ENCODE assay signal across 32 cellular contexts in genomic region chr6:8570241-8570924, GRCh38.
"Had no signal": no experiment of that assay in that cellular context is flagged by ENCODE, and none has a peak within 500 bp of the region (broad histone marks: within the 10 kb centered on the region; RNA-seq: fewer than 3 reads in every experiment).

No MANE protein-coding gene starts in this region.

- H3K4me1 Mint-ChIP-seq: activated CD4-positive, alpha-beta memory T cell treated with anti-CD3 and anti-CD28 coated beads, Interleukin-2, amount 10 ng/mL, durations not matched to agents 7 days and 5 days; activated CD8-positive, alpha-beta memory T cell treated with anti-CD3 and anti-CD28 coated beads, Interleukin-2, amount 10 ng/mL, durations not matched to agents 7 days and 5 days; activated naive CD8-positive, alpha-beta T cell treated with anti-CD3 and anti-CD28 coated beads for 36 hours; central memory CD8-positive, alpha-beta T cell had no signal

- H3K27ac ChIP-seq: cardiac muscle cell, SJSA1, WERI-Rb-1 had no signal

- ATAC-seq: activated CD8-positive, alpha-beta memory T cell treated with anti-CD3 and anti-CD28 coated beads, Interleukin-2, amount 10 ng/mL, durations not matched to agents 7 days and 5 days; K562; Panc1; SK-N-SH treated with all-trans-retinoic acid at 6 μM for 48 hours had no signal

- H3K4me3 ChIP-seq: cardiac muscle cell, K562, MG63, SJSA1 had no signal

- H3K27me3 ChIP-seq: cardiac muscle cell, MG63, SJSA1 had no signal

- H3K27ac Mint-ChIP-seq: activated CD4-positive, alpha-beta memory T cell treated with anti-CD3 and anti-CD28 coated beads, Interleukin-2, amount 10 ng/mL, durations not matched to agents 7 days and 5 days; activated CD8-positive, alpha-beta memory T cell treated with anti-CD3 and anti-CD28 coated beads, Interleukin-2, amount 10 ng/mL, durations not matched to agents 7 days and 5 days; activated naive CD8-positive, alpha-beta T cell treated with anti-CD3 and anti-CD28 coated beads for 36 hours had no signal

- H3K9me3 Mint-ChIP-seq: activated naive CD8-positive, alpha-beta T cell treated with anti-CD3 and anti-CD28 coated beads for 36 hours; central memory CD8-positive, alpha-beta T cell had no signal

- H3K4me3 Mint-ChIP-seq: activated CD4-positive, alpha-beta memory T cell treated with anti-CD3 and anti-CD28 coated beads, Interleukin-2, amount 10 ng/mL, durations not matched to agents 7 days and 5 days; activated CD8-positive, alpha-beta memory T cell treated with anti-CD3 and anti-CD28 coated beads, Interleukin-2, amount 10 ng/mL, durations not matched to agents 7 days and 5 days; activated naive CD8-positive, alpha-beta T cell treated with anti-CD3 and anti-CD28 coated beads for 36 hours; central memory CD8-positive, alpha-beta T cell had no signal

- H3K4me1 ChIP-seq: SJSA1 had no signal

- H3K36me3 ChIP-seq: cardiac muscle cell, MG63, SJSA1, WERI-Rb-1 had no signal

- DNase-seq: activated CD4-positive, alpha-beta memory T cell treated with anti-CD3 and anti-CD28 coated beads, Interleukin-2, amount 10 ng/mL, durations not matched to agents 7 days and 5 days; activated CD4-positive, alpha-beta T cell treated with anti-CD3 and anti-CD28 coated beads for 1 hour; activated CD4-positive, alpha-beta T cell treated with anti-CD3 and anti-CD28 coated beads for 48 hours; activated CD4-positive, CD25-positive, alpha-beta regulatory T cell; activated CD8-positive, alpha-beta memory T cell treated with anti-CD3 and anti-CD28 coated beads for 24 hours; activated CD8-positive, alpha-beta memory T cell treated with anti-CD3 and anti-CD28 coated beads, Interleukin-2, amount 10 ng/mL, durations not matched to agents 7 days and 5 days; activated CD8-positive, alpha-beta memory T cell treated with anti-CD3 and anti-CD28 coated beads, Interleukin-2, amount 50 U/mL, for 48 hours; activated effector memory CD4-positive, alpha-beta T cell treated with Interleukin-2 at 50 U/mL for 16 hours; activated naive CD4-positive, alpha-beta T cell treated with anti-CD3 and anti-CD28 coated beads, Interleukin-2, amount 50 U/mL, for 16 hours; activated naive CD8-positive, alpha-beta T cell treated with anti-CD3 and anti-CD28 coated beads for 36 hours; activated T-cell treated with anti-CD3 and anti-CD28 coated beads, Interleukin-2, amount 50 U/mL, for 48 hours; amniotic stem cell; aorta; MG63; NCI-H1105 treated with DMSO at 0.1 percent for 48 hours; NCI-H1436; NCI-H1694; NCI-H1930; NCI-H345; NCI-H524 treated with DMSO at 0.1 percent for 48 hours; SHP77; SW 1271; T-helper 1 cell; T-helper 2 cell; T-helper 9 cell; WERI-Rb-1 had no signal

- H3K27me3 Mint-ChIP-seq: activated CD4-positive, alpha-beta memory T cell treated with anti-CD3 and anti-CD28 coated beads, Interleukin-2, amount 10 ng/mL, durations not matched to agents 7 days and 5 days; activated CD8-positive, alpha-beta memory T cell treated with anti-CD3 and anti-CD28 coated beads, Interleukin-2, amount 10 ng/mL, durations not matched to agents 7 days and 5 days; central memory CD8-positive, alpha-beta T cell had no signal

- H3K9me3 ChIP-seq: MG63 had no signal

- H3K36me3 Mint-ChIP-seq: activated CD8-positive, alpha-beta memory T cell treated with anti-CD3 and anti-CD28 coated beads, Interleukin-2, amount 10 ng/mL, durations not matched to agents 7 days and 5 days; activated naive CD8-positive, alpha-beta T cell treated with anti-CD3 and anti-CD28 coated beads for 36 hours had no signal
